In genomic region chr1:77948841-77949424, GRCh38 we compare ENCODE assay signal across 8 cellular contexts. TPM values are rescaled to one million over a fixed set of nuclear protein-coding genes. Genes with fewer than 3 reads are reported as not detected.
DNase-seq lines count a peak whose midpoint lies in the region; ATAC-seq and TF ChIP-seq lines count a peak whose summit lies in the region.

No MANE protein-coding gene starts in this region.

- peaks cover 97% of the 10 kb centered on the region for H3K36me3 ChIP-seq in SJCRH30
- peaks cover 85% of the 10 kb centered on the region for H3K36me3 ChIP-seq in cardiac muscle cell
- peaks cover 29% of the 10 kb centered on the region for H3K36me3 ChIP-seq in H7 (replicated peaks; ENCODE audit: control insufficient read depth, insufficient read depth, low read length)
- peaks cover 0 to 68% (median 33%) of the 10 kb centered on the region in 4 donors for H3K36me3 ChIP-seq in transverse colon
- peaks cover 0 to 98% of the 10 kb centered on the region in 2 donors for H3K36me3 ChIP-seq in left lung

- 46 to 49% methylated on average over 2 of the region's 2 CpGs for WGBS in transverse colon (ENCODE audit: low coverage in 1 of 2), 2 donors

- no peak for TF ChIP-seq EP300 in transverse colon (IDR thresholded peaks at IDR 0.05; ENCODE audit: low read depth)

- in situ Hi-C loops in transverse colon (cut with MboI; ENCODE audit: low pct_ligation_motif_present in 1 of 4, low pct_unique_long_range_greater_than_20kb in 1 of 4, low sequenced_read_pairs in 3 of 4) = loop anchor here in 1 of 4 donors (25.0 kb wide), 1 partner anchor 163 kb away; no protein-coding TSS in a partner anchor

- DNase-seq in AG09319 (ENCODE audit: extremely low read depth, low read depth) = peak; percentile 11
- peak; percentile 29 to 44 for DNase-seq in SJCRH30
- peak; percentile 41 to 64 for DNase-seq in cardiac muscle cell (ENCODE audit: low read depth in 1 of 2, low spot score in 1 of 2)
- no peak for DNase-seq in H7
- DNase-seq in NCI-H2196 treated with DMSO at 0.1 percent for 48 hours (lab: John Stamatoyannopoulos, UW; ENCODE audit: unreplicated experiment) = no peak
- DNase-seq in transverse colon = no peak
- no peak for DNase-seq in left lung

- H3K27ac ChIP-seq in SJCRH30 (no peak overlapping the region), cardiac muscle cell (peak overlapping the region; percentile 64), transverse colon (no peak overlapping the region), left lung (no peak overlapping the region)

- intact Hi-C loops in transverse colon (cut with DNase I; ENCODE audit: low total_unique reads) (no loop called here), left lung (cut with DNase I) (no loop called here)

- H3K27me3 ChIP-seq in SJCRH30 (no peaks in the 10 kb centered on the region), cardiac muscle cell (no peaks in the 10 kb centered on the region), H7 (ENCODE audit: control insufficient read depth, insufficient read depth, low read length) (no peaks in the 10 kb centered on the region), transverse colon (no peaks in the 10 kb centered on the region), left lung (no peaks in the 10 kb centered on the region)

- H3K4me1 ChIP-seq in SJCRH30 (no peaks in the 10 kb centered on the region), cardiac muscle cell (ENCODE audit: low read depth) (peaks cover 6% of the 10 kb centered on the region), transverse colon (peaks cover 0 to 13% (median 0%) of the 10 kb centered on the region in 4 donors), left lung (no peaks in the 10 kb centered on the region)

- no peak overlapping the region for H3K4me3 ChIP-seq in SJCRH30
- H3K4me3 ChIP-seq in cardiac muscle cell = no peak overlapping the region
- H3K4me3 ChIP-seq in H7 (ENCODE audit: insufficient read depth, low read depth, low read length) = no peak overlapping the region
- H3K4me3 ChIP-seq in transverse colon = no peak overlapping the region
- H3K4me3 ChIP-seq in left lung = no peak overlapping the region

- TF ChIP-seq CTCF in AG09319 (IDR thresholded peaks at IDR 0.05; ENCODE audit: low read depth, low read length) (peak; percentile 35), cardiac muscle cell (IDR thresholded peaks at IDR 0.05; ENCODE audit: low read depth, low read length) (peak; percentile 37), transverse colon (IDR thresholded peaks at IDR 0.05) (peak in 1 of 5 experiments; percentile 3), left lung (IDR thresholded peaks at IDR 0.05) (no peak)

- TF ChIP-seq POLR2A in transverse colon (IDR thresholded peaks at IDR 0.05) = no peak

- ATAC-seq in GM19025 (IDR thresholded peaks at IDR 0.05; ENCODE audit: low read depth, unreplicated experiment) (peak; percentile 49), left lung (no peak)

- H3K9me3 ChIP-seq in SJCRH30 (replicated peaks) (no peaks in the 10 kb centered on the region), cardiac muscle cell (ENCODE audit: low read depth) (no peaks in the 10 kb centered on the region), transverse colon (no peaks in the 10 kb centered on the region), left lung (no peaks in the 10 kb centered on the region)

RNA-seq across cellular contexts. Expression of gene FUBP1, which starts 29.9 kb away (rescaled TPM):
- 261 and 295 TPM in 2 replicates for total RNA-seq in SJCRH30 (2014; rRNA removed; shearing (Covaris generic))
- total RNA-seq in cardiac muscle cell (119 and 174 TPM in 2 replicates), transverse colon (100 to 1,000 TPM in 2 of 4 donors, 10 to 100 TPM in 2; 81.8 to 176 (median 101) TPM), left lung (10 to 100 TPM; 95.4 to 97.4 TPM)
- polyA plus RNA-seq in cardiac muscle cell = 86.3 and 96.0 TPM in 2 replicates
- total RNA-seq in H7 (2014; rRNA removed; shearing (Covaris generic)) = 165 and 230 TPM in 2 replicates

RNA-seq across cellular contexts. Expression of gene DNAJB4, which starts 55.8 kb away (rescaled TPM):
- 30.6 and 35.0 TPM in 2 replicates for total RNA-seq in SJCRH30 (2014; rRNA removed; shearing (Covaris generic))
- total RNA-seq in cardiac muscle cell (29.3 and 46.2 TPM in 2 replicates), transverse colon (10 to 100 TPM in 2 of 4 donors, 1 to 10 TPM in 2; 4.0 to 30.2 (median 16.9) TPM), left lung (10 to 100 TPM; 29.8 to 45.6 TPM)
- 40.2 and 63.6 TPM in 2 replicates for polyA plus RNA-seq in cardiac muscle cell
- 15.1 and 16.6 TPM in 2 replicates for total RNA-seq in H7 (2014; rRNA removed; shearing (Covaris generic))

Comparison
In these comparisons a context has a peak if more than half of its experiments do, and no peak if none do; other contexts are left out.
1. DNase-seq: peak in AG09319 (single experiment), SJCRH30 (2 of 2) and cardiac muscle cell (2 of 2); none in H7 (single experiment), NCI-H2196 treated with DMSO at 0.1 percent for 48 hours (single experiment), transverse colon (single experiment) and left lung (0 of 2).
2. CTCF ChIP-seq: peak in AG09319 (single experiment) and cardiac muscle cell (single experiment); none in left lung (0 of 2).